ENCODE assay signal across 24 cellular contexts in genomic region chr9:92435263-92435662, GRCh38.
"Had no signal": no experiment of that assay in that cellular context is flagged by ENCODE, and none has a peak within 500 bp of the region (broad histone marks: within the 10 kb centered on the region; RNA-seq: fewer than 3 reads in every experiment).

No MANE protein-coding gene starts in this region.

- H3K4me1 ChIP-seq: suprapubic skin, thyroid gland, upper lobe of left lung, upper lobe of right lung, uterus, vagina had no signal

- H3K9me3 ChIP-seq: stomach, suprapubic skin, testis, thoracic aorta, thyroid gland, tibial artery, tibial nerve, transverse colon, upper lobe of left lung, upper lobe of right lung, uterus, vagina had no signal

- H3K27ac ChIP-seq: stomach, suprapubic skin, thoracic aorta, thyroid gland, tibial artery, tibial nerve, transverse colon, upper lobe of left lung, upper lobe of right lung, vagina had no signal

- DNase-seq: stimulated activated CD4-positive, alpha-beta T cell treated with anti-CD3 and anti-CD28 coated beads, Interleukin-2, amount 100 ng/mL, for 48 hours; stimulated activated CD4-positive, alpha-beta T cell treated with anti-CD3 and anti-CD28 coated beads, Interleukin-4, amount 100 ng/mL, for 1 hour; stimulated activated CD4-positive, alpha-beta T cell treated with anti-CD3 and anti-CD28 coated beads, Interleukin-4, amount 100 ng/mL, for 24 hours; stimulated activated CD4-positive, alpha-beta T cell treated with anti-CD3 and anti-CD28 coated beads, Interleukin-4, amount 100 ng/mL, for 4 hours; stimulated activated CD8-positive, alpha-beta memory T cell treated with anti-CD3 and anti-CD28 coated beads, Interleukin-4, amount 100 ng/mL, for 48 hours; stimulated activated naive B cell treated with anti-CD40 and anti-IgM and Interleukin-4, amounts not matched to agents 10 μg/mL and 1 μg/mL and 100 μg/mL, for 72 hours; stimulated activated naive CD4-positive, alpha-beta T cell; stimulated activated naive CD4-positive, alpha-beta T cell treated with Interleukin-2 at 50 U/mL for 16 hours; stimulated activated naive CD8-positive, alpha-beta T cell treated with anti-CD3 and anti-CD28 coated beads, Interleukin-15, amount 100 ng/mL, for 72 hours; stimulated activated naive CD8-positive, alpha-beta T cell treated with anti-CD3 and anti-CD28 coated beads, Interleukin-15, Interleukin-2, amounts not matched to agents 100 U/mL and 50 U/mL, for 24 hours; stomach; substantia nigra; testis; thyroid gland; tibial artery; transverse colon; trophoblast cell; upper lobe of left lung; upper lobe of right lung; uterus had no signal

- H3K4me3 ChIP-seq: stomach, suprapubic skin, testis, thoracic aorta, thyroid gland, tibial artery, tibial nerve, transverse colon, upper lobe of left lung, upper lobe of right lung, uterus, vagina had no signal

- H3K36me3 ChIP-seq: stomach, suprapubic skin, thoracic aorta, thyroid gland, tibial artery, transverse colon, upper lobe of left lung, upper lobe of right lung, uterus, vagina had no signal
